ENCODE assay signal across 8 cellular contexts in genomic region chr11:19311306-19312030, GRCh38.
DNase-seq lines count a peak whose midpoint lies in the region; ATAC-seq and TF ChIP-seq lines count a peak whose summit lies in the region.

No MANE protein-coding gene starts in this region.

- H3K9ac ChIP-seq in colonic mucosa (ENCODE audit: low read depth in 2 of 2, low read length in 2 of 2) (no peak overlapping the region), liver (ENCODE audit: low read depth in 1 of 2, low read length in 2 of 2) (no peak overlapping the region)

- in situ Hi-C loops in KBM-7 (cut with MboI; ENCODE audit: low pct_unique_long_range_greater_than_20kb, low sequenced_read_pairs) = no loop called here

- no peaks in the 10 kb centered on the region for H3K27me3 ChIP-seq in colonic mucosa
- H3K27me3 ChIP-seq in liver (ENCODE audit: control insufficient read depth in 4 of 4, insufficient read depth in 4 of 4, low read length in 3 of 4) = no peaks in the 10 kb centered on the region

- peak; percentile 57 for ATAC-seq in GM21367 (IDR thresholded peaks at IDR 0.05; ENCODE audit: unreplicated experiment)

- H3K27ac ChIP-seq in colonic mucosa (no peak overlapping the region), liver (ENCODE audit: low read depth in 1 of 2, low read length in 2 of 2) (no peak overlapping the region)

- H3K36me3 ChIP-seq in colonic mucosa (no peaks in the 10 kb centered on the region), liver (ENCODE audit: control insufficient read depth in 4 of 4, insufficient read depth in 3 of 4, low read depth in 1 of 4, low read length in 3 of 4) (no peaks in the 10 kb centered on the region)

- WGBS in liver = 32% methylated on average over 3 of the region's 3 CpGs

- no peaks in the 10 kb centered on the region for H3K9me3 ChIP-seq in colonic mucosa
- no peaks in the 10 kb centered on the region for H3K9me3 ChIP-seq in liver (ENCODE audit: control insufficient read depth in 4 of 4, low read length in 3 of 4)

- peak; percentile 82 for TF ChIP-seq CTCF in colonic mucosa (IDR thresholded peaks at IDR 0.05)
- peak; percentile 86 for TF ChIP-seq CTCF in liver (IDR thresholded peaks at IDR 0.05; ENCODE audit: low read depth, low read length, missing input control)

- H3K4me1 ChIP-seq in colonic mucosa (no peaks in the 10 kb centered on the region), liver (ENCODE audit: control insufficient read depth in 4 of 4, insufficient read depth in 4 of 4, low read length in 3 of 4) (peaks cover 0 to 4% (median 0%) of the 10 kb centered on the region in 4 donors)

- TF ChIP-seq RAD21 in liver (IDR thresholded peaks at IDR 0.05) = peak; percentile 89 to 94

- DNase-seq in EH (ENCODE audit: low read depth) = peak; percentile 66
- DNase-seq in KBM-7 = peak; percentile 35
- DNase-seq in SW480 (ENCODE audit: low spot score) = peak; percentile 38
- DNase-seq in colonic mucosa = peak; percentile 78
- peak; percentile 14 to 51 for DNase-seq in stimulated activated CD8-positive, alpha-beta memory T cell treated with anti-CD3 and anti-CD28 coated beads, Interleukin-2, amount 100 ng/mL, for 48 hours (ENCODE audit: low read depth in 2 of 2)
- no peak for DNase-seq in SHP77 (lab: John Stamatoyannopoulos, UW)

- no peak overlapping the region for H3K4me3 ChIP-seq in colonic mucosa
- no peak overlapping the region for H3K4me3 ChIP-seq in liver (ENCODE audit: low read depth in 1 of 3, low read length in 3 of 3)

- intact Hi-C loops in colonic mucosa (cut with DNase I) = loop anchor here (5.0 to 10.0 kb wide), 2 partner anchors 237 to 241 kb away; no protein-coding TSS in a partner anchor

TF ChIP-seq in liver, 16 proteins besides CTCF, POLR2A, EP300 and RAD21:
- TF ChIP-seq, protein P1, sequence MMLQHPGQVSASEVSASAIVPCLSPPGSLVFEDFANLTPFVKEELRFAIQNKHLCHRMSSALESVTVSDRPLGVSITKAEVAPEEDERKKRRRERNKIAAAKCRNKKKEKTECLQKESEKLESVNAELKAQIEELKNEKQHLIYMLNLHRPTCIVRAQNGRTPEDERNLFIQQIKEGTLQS (IDR thresholded peaks at IDR 0.05) = no peak
- TF ChIP-seq HNF4G (IDR thresholded peaks at IDR 0.05) (no peak), SP1 (IDR thresholded peaks at IDR 0.05) (no peak), JUND (IDR thresholded peaks at IDR 0.05) (no peak), GABPA (IDR thresholded peaks at IDR 0.05 in 1 of 2, conservative IDR thresholded peaks at IDR 0.05 in 1 of 2) (no peak), HNF4A (conservative IDR thresholded peaks at IDR 0.05) (no peak), REST (IDR thresholded peaks at IDR 0.05) (no peak), MAX (IDR thresholded peaks at IDR 0.05) (no peak), NR2F2 (IDR thresholded peaks at IDR 0.05) (no peak), FOXA2 (IDR thresholded peaks at IDR 0.05) (no peak), EGR1 (IDR thresholded peaks at IDR 0.05; ENCODE audit: low read depth in 2 of 2) (no peak), YY1 (IDR thresholded peaks at IDR 0.05) (no peak)
TF ChIP-seq in liver: peak in this region for 0.

Comparison
In these comparisons a context has a peak if more than half of its experiments do, and no peak if none do; other contexts are left out.
1. DNase-seq: peak in EH (single experiment), KBM-7 (single experiment), SW480 (single experiment), colonic mucosa (single experiment) and stimulated activated CD8-positive, alpha-beta memory T cell treated with anti-CD3 and anti-CD28 coated beads, Interleukin-2, amount 100 ng/mL, for 48 hours (2 of 2); none in SHP77 (0 of 2).